20 cellular contexts compared by ENCODE assay signal in genomic region chr4:167831853-167832252, GRCh38.
A peak's percentile ranks its signal among the peaks of the same experiment; 100 is the strongest.
DNase-seq lines count a peak whose midpoint lies in the region; ATAC-seq, FAIRE-seq and TF ChIP-seq lines count a peak whose summit lies in the region.
"Had no signal": no experiment of that assay in that cellular context is flagged by ENCODE, and none has a peak within 500 bp of the region (broad histone marks: within the 10 kb centered on the region; RNA-seq: fewer than 3 reads in every experiment).

No MANE protein-coding gene starts in this region.

- H3K4me1 Mint-ChIP-seq in activated CD4-positive, alpha-beta memory T cell treated with anti-CD3 and anti-CD28 coated beads for 36 hours (ENCODE audit: low read depth), result no peaks in the 10 kb centered on the region
- H3K4me1 Mint-ChIP-seq: CD4-positive, CD25-positive, alpha-beta regulatory T cell had no signal

- H2BK20ac ChIP-seq in IMR-90 (ENCODE audit: low read depth, low read length), result no peak overlapping the region

- H3K4me3 Mint-ChIP-seq in activated CD4-positive, alpha-beta memory T cell treated with anti-CD3 and anti-CD28 coated beads for 36 hours, result no peak overlapping the region
- H3K4me3 Mint-ChIP-seq: CD4-positive, CD25-positive, alpha-beta regulatory T cell; HFFc6 had no signal

- no peaks in the 10 kb centered on the region for H3K36me3 Mint-ChIP-seq in activated CD4-positive, alpha-beta memory T cell treated with anti-CD3 and anti-CD28 coated beads for 36 hours
- H3K36me3 Mint-ChIP-seq: CD4-positive, CD25-positive, alpha-beta regulatory T cell had no signal

- no peak overlapping the region for H3K23ac ChIP-seq in IMR-90 (ENCODE audit: low read depth, low read length)

- no peak overlapping the region for H3K18ac ChIP-seq in IMR-90 (ENCODE audit: low read depth, low read length)

- BruUV-seq in IMR-90 (replicated peaks; lab: Mats Ljungman, UMichigan) (no TSS peak), K562 (replicated peaks; lab: Mats Ljungman, UMichigan) (no TSS peak)

- H3K4ac ChIP-seq in IMR-90 (ENCODE audit: low read depth, low read length), result no peak overlapping the region

- intact Hi-C loops in IMR-90 (cut with micrococcal nuclease), result no loop called here
- intact Hi-C loops in K562 (cut with micrococcal nuclease), result no loop called here
- intact Hi-C loops in activated CD4-positive, alpha-beta memory T cell treated with anti-CD3 and anti-CD28 coated beads for 36 hours (cut with micrococcal nuclease), result no loop called here

- H3K9me1 ChIP-seq in IMR-90 (ENCODE audit: insufficient read depth, low read length), result no peaks in the 10 kb centered on the region
- no peaks in the 10 kb centered on the region for H3K9me1 ChIP-seq in K562 (ENCODE audit: control insufficient read depth, insufficient read depth, low read length)

- no peak overlapping the region for H2AK9ac ChIP-seq in IMR-90 (replicated peaks; ENCODE audit: low read depth, low read length, poor library complexity)

- no peak for TF ChIP-seq CTCF in IMR-90 (conservative IDR thresholded peaks at IDR 0.05; ENCODE audit: low read depth, low read length)
- TF ChIP-seq CTCF in K562 (IDR thresholded peaks at IDR 0.05 in 2 of 3, conservative IDR thresholded peaks at IDR 0.05 in 1 of 3; ENCODE audit: insufficient read depth in 2 of 3, low read depth in 1 of 3, low read length in 3 of 3), result no peak
- no peak for TF ChIP-seq CTCF in foreskin fibroblast (IDR thresholded peaks at IDR 0.05; ENCODE audit: low read depth, low read length)

- no peak overlapping the region for H3K14ac ChIP-seq in IMR-90 (replicated peaks; ENCODE audit: low read depth, low read length)

- H4K5ac ChIP-seq in IMR-90 (ENCODE audit: low read depth, low read length), result no peak overlapping the region

- POLR2A ChIA-PET in IMR-90 (lab: Charles Lee; ENCODE audit: unreplicated experiment), result no interaction called here
- POLR2A ChIA-PET in K562 (lab: Yijun Ruan, JAX), result no interaction called here
- POLR2A ChIA-PET in activated CD4-positive, alpha-beta memory T cell treated with anti-CD3 and anti-CD28 coated beads for 36 hours (lab: Charles Lee), result no interaction called here

- TF ChIP-seq POLR2A in IMR-90 (IDR thresholded peaks at IDR 0.05; ENCODE audit: low read depth, low read length) (no peak), K562 (conservative IDR thresholded peaks at IDR 0.05) (no peak)

- no peaks in the 10 kb centered on the region for H3K36me3 ChIP-seq in IMR-90 (ENCODE audit: control insufficient read depth, insufficient read depth, low read length)
- no peaks in the 10 kb centered on the region for H3K36me3 ChIP-seq in K562 (ENCODE audit: control insufficient read depth, insufficient read depth, low read length)
- H3K36me3 ChIP-seq: BLaER1 treated with 17β-estradiol and CSF1 and Interleukin-3, amounts not matched to agents 10 nM and 100 nM; HAP-1 had no signal

- H2AFZ ChIP-seq in IMR-90 (replicated peaks; ENCODE audit: low read length, poor library complexity), result no peak overlapping the region
- H2AFZ ChIP-seq in K562 (ENCODE audit: low read depth, low read length), result no peak overlapping the region

- H3K9me3 Mint-ChIP-seq in activated CD4-positive, alpha-beta memory T cell treated with anti-CD3 and anti-CD28 coated beads for 36 hours, result peaks cover 4% of the 10 kb centered on the region
- H3K9me3 Mint-ChIP-seq: HFFc6 had no signal

- H3K4me2 ChIP-seq in IMR-90 (ENCODE audit: low read depth, low read length), result no peak overlapping the region
- no peak overlapping the region for H3K4me2 ChIP-seq in K562 (ENCODE audit: insufficient read depth, low read length)
- H3K4me2 ChIP-seq: BLaER1 treated with 17β-estradiol and CSF1 and Interleukin-3, amounts not matched to agents 10 nM and 100 nM had no signal

- no peak for FAIRE-seq in K562 (lab: Jason Lieb, UNC)
- FAIRE-seq: G401.6, GM12891, H1, HTR-8/SVneo had no signal

- TF ChIP-seq EP300 in K562 (IDR thresholded peaks at IDR 0.05; ENCODE audit: low read length), result no peak

- no peak overlapping the region for H3K27ac Mint-ChIP-seq in activated CD4-positive, alpha-beta memory T cell treated with anti-CD3 and anti-CD28 coated beads for 36 hours
- H3K27ac Mint-ChIP-seq: HFFc6 had no signal

- CTCF ChIA-PET in IMR-90 (lab: Yijun Ruan, JAX) (no interaction called here), K562 (lab: Yijun Ruan, JAX; ENCODE audit: low intra/inter-chr PET ratio) (no interaction called here)
- CTCF ChIA-PET in activated CD4-positive, alpha-beta memory T cell treated with anti-CD3 and anti-CD28 coated beads for 36 hours (lab: Charles Lee), result no interaction called here

- no peak overlapping the region for H2BK15ac ChIP-seq in IMR-90 (ENCODE audit: low read depth, low read length)

- no peak overlapping the region for H2AK5ac ChIP-seq in IMR-90 (ENCODE audit: low read depth, low read length)

- H3K56ac ChIP-seq in IMR-90 (ENCODE audit: extremely low read depth, insufficient read depth, low read length), result no peak overlapping the region

- H3K4me1 ChIP-seq in IMR-90 (ENCODE audit: control insufficient read depth, insufficient read depth, low read length) (no peaks in the 10 kb centered on the region), K562 (replicated peaks in 1 of 2; ENCODE audit: control insufficient read depth in 2 of 2, insufficient read depth in 2 of 2, low read length in 2 of 2) (no peaks in the 10 kb centered on the region)
- H3K4me1 ChIP-seq: HAP-1 had no signal

- no peaks in the 10 kb centered on the region for H3K79me2 ChIP-seq in K562 (ENCODE audit: control insufficient read depth, insufficient read depth, low read length)

- H3K4me3 ChIP-seq in IMR-90 (ENCODE audit: insufficient read depth, low read depth, low read length) (no peak overlapping the region), K562 (no peak overlapping the region), foreskin fibroblast (ENCODE audit: low read depth in 1 of 2, low read length in 2 of 2) (no peak overlapping the region)
- H3K4me3 ChIP-seq: BLaER1 treated with 17β-estradiol and CSF1 and Interleukin-3, amounts not matched to agents 10 nM and 100 nM; HAP-1 had no signal

- dilution Hi-C loops in IMR-90 (cut with HindIII; ENCODE audit: low sequenced_read_pairs, unreplicated experiment), result no loop called here

- no peak overlapping the region for H4K91ac ChIP-seq in IMR-90 (ENCODE audit: insufficient read depth, low read depth, low read length)

- no peak overlapping the region for H2BK120ac ChIP-seq in IMR-90 (ENCODE audit: low read depth, low read length)

- no peaks in the 10 kb centered on the region for H4K20me1 ChIP-seq in IMR-90 (ENCODE audit: insufficient read depth, low read length)
- H4K20me1 ChIP-seq in K562 (replicated peaks; ENCODE audit: control insufficient read depth, insufficient read depth, low read length), result no peaks in the 10 kb centered on the region
- H4K20me1 ChIP-seq: BLaER1 treated with 17β-estradiol and CSF1 and Interleukin-3, amounts not matched to agents 10 nM and 100 nM had no signal

- in situ Hi-C loops in IMR-90 (cut with MboI; ENCODE audit: low sequenced_read_pairs), result no loop called here
- in situ Hi-C loops in K562 (cut with MboI), result no loop called here

- H3K27ac ChIP-seq in IMR-90 (ENCODE audit: insufficient read depth, low read length) (no peak overlapping the region), K562 (ENCODE audit: extremely low read depth, low read depth, low read length) (no peak overlapping the region)
- H3K27ac ChIP-seq: BLaER1 treated with 17β-estradiol and CSF1 and Interleukin-3, amounts not matched to agents 10 nM and 100 nM had no signal

- H3K79me1 ChIP-seq in IMR-90 (ENCODE audit: low read depth in 1 of 2, low read length in 2 of 2), result no peaks in the 10 kb centered on the region

- no peak for TF ChIP-seq RAD21 in IMR-90 (IDR thresholded peaks at IDR 0.05; ENCODE audit: low read length)
- TF ChIP-seq RAD21 in K562 (CRISPR knock-in tag; conservative IDR thresholded peaks at IDR 0.05 in 1 of 2, IDR thresholded peaks at IDR 0.05 in 1 of 2), result no peak

- ATAC-seq in IMR-90 (ENCODE audit: low read depth), result no peak
- no peak for ATAC-seq in K562
- ATAC-seq in esophagus mucosa, result peak; percentile 74
- no peak for ATAC-seq in GM21723 (IDR thresholded peaks at IDR 0.05; ENCODE audit: unreplicated experiment)

- H3K9me3 ChIP-seq in IMR-90 (ENCODE audit: control insufficient read depth, insufficient read depth, low read length) (no peaks in the 10 kb centered on the region), K562 (replicated peaks; ENCODE audit: control insufficient read depth, insufficient read depth, low read depth, low read length) (peaks cover 1% of the 10 kb centered on the region; the same call in 1 of the 2 replicates)
- H3K9me3 ChIP-seq: BLaER1 treated with 17β-estradiol and CSF1 and Interleukin-3, amounts not matched to agents 10 nM and 100 nM; HAP-1 had no signal

- H3K27me3 ChIP-seq in IMR-90 (ENCODE audit: control insufficient read depth, insufficient read depth, low read length) (no peaks in the 10 kb centered on the region), K562 (ENCODE audit: control insufficient read depth in 2 of 2, insufficient read depth in 2 of 2, low read length in 2 of 2) (no peaks in the 10 kb centered on the region)
- H3K27me3 ChIP-seq: BLaER1 treated with 17β-estradiol and CSF1 and Interleukin-3, amounts not matched to agents 10 nM and 100 nM had no signal

- no peak overlapping the region for H4K8ac ChIP-seq in IMR-90 (ENCODE audit: low read depth in 2 of 2, low read length in 2 of 2)

- H3K27me3 Mint-ChIP-seq in activated CD4-positive, alpha-beta memory T cell treated with anti-CD3 and anti-CD28 coated beads for 36 hours, result no peaks in the 10 kb centered on the region
- H3K27me3 Mint-ChIP-seq: CD4-positive, CD25-positive, alpha-beta regulatory T cell had no signal

- no peak overlapping the region for H2BK5ac ChIP-seq in IMR-90 (ENCODE audit: low read depth, low read length, poor library complexity, severe bottlenecking)

- H3K9ac ChIP-seq in IMR-90 (ENCODE audit: low read depth, low read length), result no peak overlapping the region
- H3K9ac ChIP-seq in K562 (ENCODE audit: insufficient read depth in 1 of 2, low read depth in 2 of 2, low read length in 2 of 2), result no peak overlapping the region
- H3K9ac ChIP-seq: BLaER1 treated with 17β-estradiol and CSF1 and Interleukin-3, amounts not matched to agents 10 nM and 100 nM had no signal

- no peak for DNase-seq in IMR-90
- DNase-seq in K562 (ENCODE audit: extremely low read depth in 1 of 4, low spot score in 3 of 4), result no peak
- DNase-seq in foreskin fibroblast, result peak; percentile 6 to 21
- no peak for DNase-seq in NCI-H748 (lab: John Stamatoyannopoulos, UW; ENCODE audit: unreplicated experiment)
- no peak for DNase-seq in cerebellar nuclear complex (lab: John Stamatoyannopoulos, UW)
- DNase-seq in activated CD4-positive, alpha-beta memory T cell treated with anti-CD3 and anti-CD28 coated beads for 36 hours, result no peak
- DNase-seq: ACHN; Calu3; CD4-positive, CD25-positive, alpha-beta regulatory T cell; DMS 273 treated with DMSO at 0.1 percent for 48 hours; DMS79; HFFc6 had no signal

TF ChIP-seq in IMR-90, 13 proteins besides CTCF, POLR2A, EP300 and RAD21:
- TF ChIP-seq CEBPB (IDR thresholded peaks at IDR 0.05; ENCODE audit: low read depth, low read length) (peak; percentile 77), RCOR1 (IDR thresholded peaks at IDR 0.05; ENCODE audit: insufficient replicate concordance, low read length) (no peak)

TF ChIP-seq in K562, 482 proteins besides CTCF, POLR2A, EP300 and RAD21 (continues in another document):
- TF ChIP-seq CEBPG (CRISPR knock-in tag; IDR thresholded peaks at IDR 0.05), result no peak
- peak in 1 of 2 experiments; percentile 47; a peak in 2 of 4 replicates for TF ChIP-seq CEBPG (tag; conservative IDR thresholded peaks at IDR 0.05 in 1 of 2, IDR thresholded peaks at IDR 0.05 in 1 of 2)
- no peak for TF ChIP-seq ELF4 (CRISPR knock-in tag; IDR thresholded peaks at IDR 0.05)

Comparison
In these comparisons a context has a peak if more than half of its experiments do, and no peak if none do; other contexts are left out.
1. DNase-seq: peak in foreskin fibroblast (2 of 2); none in IMR-90 (single experiment), K562 (0 of 4), NCI-H748 (single experiment), cerebellar nuclear complex (0 of 2) and activated CD4-positive, alpha-beta memory T cell treated with anti-CD3 and anti-CD28 coated beads for 36 hours (single experiment).